In the genomic region with DNA sequence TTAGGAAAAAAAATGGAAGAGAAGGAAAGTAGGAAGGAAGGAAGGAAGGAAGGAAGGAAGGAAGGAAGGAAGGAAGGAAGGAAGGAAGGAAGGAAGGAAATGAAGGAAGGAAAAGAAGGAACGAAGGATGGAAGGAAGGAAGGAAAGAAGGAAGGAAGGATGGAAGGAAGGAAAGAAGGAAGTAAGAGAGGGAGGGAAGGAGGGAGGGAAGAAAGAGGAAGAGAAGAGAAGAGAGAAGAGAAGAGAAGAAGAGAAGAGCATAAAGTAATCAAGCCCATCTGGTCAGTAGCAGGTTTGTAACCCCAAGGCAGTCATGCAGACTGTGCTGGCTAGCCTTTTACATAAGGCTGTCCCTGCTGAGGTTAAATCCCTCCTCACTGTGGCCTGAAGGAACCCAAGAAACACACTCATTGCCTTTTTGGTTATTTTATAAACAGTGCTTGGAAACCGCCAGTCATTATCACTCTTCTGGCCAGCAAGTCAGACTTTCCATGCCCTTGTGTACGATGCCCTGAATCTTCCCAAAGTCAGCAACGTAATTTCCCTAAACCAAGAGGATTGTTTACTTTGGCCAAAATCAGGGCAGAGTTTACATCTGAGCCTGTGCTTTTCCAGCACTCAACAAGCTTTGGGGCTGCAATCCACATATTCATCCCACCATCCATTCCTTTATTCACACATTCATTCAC, we compare ENCODE assay signal across 26 cellular contexts.
"Had no signal": no experiment of that assay in that cellular context is flagged by ENCODE, and none has a peak within 500 bp of the region (broad histone marks: within the 10 kb centered on the region; RNA-seq: fewer than 3 reads in every experiment).

No MANE protein-coding gene starts in this region.

- ATAC-seq: activated CD4-positive, CD25-positive, alpha-beta regulatory T cell treated with anti-CD3 and anti-CD28 coated beads, Interleukin-2, amount 50 U/mL, for 24 hours; activated naive CD4-positive, alpha-beta T cell treated with anti-CD3 and anti-CD28 coated beads, Interleukin-2, amount 50 U/mL, for 72 hours; activated T-helper 17 cell treated with anti-CD3 and anti-CD28 coated beads, Interleukin-2, amount 50 U/mL, for 72 hours; gastrocnemius medialis; left ventricle myocardium superior; naive thymus-derived CD4-positive, alpha-beta T cell; T-helper 17 cell had no signal

- H2AFZ ChIP-seq: parathyroid adenoma had no signal

- H3K27me3 ChIP-seq: esophagus muscularis mucosa, gastrocnemius medialis, right atrium auricular region, spleen, testis, uterus had no signal

- H3K27ac ChIP-seq: esophagus muscularis mucosa, gastrocnemius medialis, parathyroid adenoma, right atrium auricular region, spleen, testis, uterus, WERI-Rb-1 had no signal

- H3K4me3 ChIP-seq: esophagus muscularis mucosa, gastrocnemius medialis, right atrium auricular region, spleen, testis, uterus had no signal

- H3K4me1 ChIP-seq: gastrocnemius medialis, parathyroid adenoma, right atrium auricular region, spleen, uterus had no signal

- H3K9me3 ChIP-seq: esophagus muscularis mucosa, gastrocnemius medialis, right atrium auricular region, testis, uterus had no signal

- H3K36me3 ChIP-seq: esophagus muscularis mucosa, gastrocnemius medialis, right atrium auricular region, spleen, uterus, WERI-Rb-1 had no signal

- DNase-seq: activated CD4-positive, alpha-beta memory T cell treated with anti-CD3 and anti-CD28 coated beads, Interleukin-2, amount 10 ng/mL, durations not matched to agents 7 days and 5 days; activated CD4-positive, alpha-beta T cell treated with anti-CD3 and anti-CD28 coated beads, Interleukin-2, amount 10 ng/mL, durations not matched to agents 24 days and 14 days; activated CD8-positive, alpha-beta memory T cell treated with anti-CD3 and anti-CD28 coated beads, Interleukin-2, amount 50 U/mL, for 48 hours; activated gamma-delta T cell treated with Interleukin-2 at 50 U/mL for 16 hours; activated T-cell treated with anti-CD3 and anti-CD28 coated beads, Interleukin-2, amount 50 U/mL, for 24 hours; effector CD4-positive, alpha-beta T cell; gastrocnemius medialis; glutamatergic neuron; islet precursor cell; left ventricle myocardium superior; mammary epithelial cell; naive thymus-derived CD4-positive, alpha-beta T cell; spleen; stimulated activated naive CD4-positive, alpha-beta T cell; T-helper 17 cell; T1000; testis; trophoblast cell; uterus; WERI-Rb-1 had no signal

- H3K9ac ChIP-seq: parathyroid adenoma had no signal
